8 cellular contexts compared by ENCODE assay signal in genomic region chr1:28506907-28507246, GRCh38. TPM values are rescaled to one million over a fixed set of nuclear protein-coding genes. Genes with fewer than 3 reads are reported as not detected.
A peak's percentile ranks its signal among the peaks of the same experiment; 100 is the strongest.
DNase-seq lines count a peak whose midpoint lies in the region; ATAC-seq and TF ChIP-seq lines count a peak whose summit lies in the region.

No MANE protein-coding gene starts in this region.

- H3K27ac Mint-ChIP-seq in activated CD4-positive, alpha-beta T cell treated with anti-CD3 and anti-CD28 coated beads for 36 hours: peak overlapping the region; percentile 99
- peak overlapping the region; percentile 99 for H3K27ac Mint-ChIP-seq in activated T-helper 2 cell treated with anti-CD3 and anti-CD28 coated beads, Interferon-gamma antibody, Interleukin-2, Interleukin-4, amounts not matched to agents 10 μg/mL and 5 μg/mL and 100 μg/mL, durations not matched to agents 14 hours and 24 hours and 36 hours

- H3K27ac ChIP-seq in temporal lobe (ENCODE audit: low read depth, low read length): peak overlapping the region; percentile 27

- H3K4me1 Mint-ChIP-seq in activated CD4-positive, alpha-beta T cell treated with anti-CD3 and anti-CD28 coated beads for 36 hours: peaks cover 29% of the 10 kb centered on the region
- peaks cover 28% of the 10 kb centered on the region for H3K4me1 Mint-ChIP-seq in activated T-helper 2 cell treated with anti-CD3 and anti-CD28 coated beads, Interferon-gamma antibody, Interleukin-2, Interleukin-4, amounts not matched to agents 10 μg/mL and 5 μg/mL and 100 μg/mL, durations not matched to agents 14 hours and 24 hours and 36 hours (ENCODE audit: low read depth)

- H3K27me3 Mint-ChIP-seq in activated CD4-positive, alpha-beta T cell treated with anti-CD3 and anti-CD28 coated beads for 36 hours: peaks cover 1% of the 10 kb centered on the region
- H3K27me3 Mint-ChIP-seq in activated T-helper 2 cell treated with anti-CD3 and anti-CD28 coated beads, Interferon-gamma antibody, Interleukin-2, Interleukin-4, amounts not matched to agents 10 μg/mL and 5 μg/mL and 100 μg/mL, durations not matched to agents 14 hours and 24 hours and 36 hours (ENCODE audit: low read depth): no peaks in the 10 kb centered on the region

- no peak for TF ChIP-seq CTCF in kidney epithelial cell (IDR thresholded peaks at IDR 0.05; ENCODE audit: insufficient read depth, low read length, poor library complexity, severe bottlenecking)
- no peak for TF ChIP-seq CTCF in GM10266 (IDR thresholded peaks at IDR 0.05; ENCODE audit: control insufficient read depth, insufficient read depth, low read depth, missing control alignments)

- DNase-seq in activated CD4-positive, alpha-beta T cell treated with anti-CD3 and anti-CD28 coated beads for 36 hours: no peak
- no peak for DNase-seq in activated CD4-positive, alpha-beta T cell treated with anti-CD3 and anti-CD28 coated beads for 1 hour
- no peak for DNase-seq in activated T-helper 2 cell treated with anti-CD3 and anti-CD28 coated beads, Interferon-gamma antibody, Interleukin-2, Interleukin-4, amounts not matched to agents 10 μg/mL and 5 μg/mL and 100 μg/mL, durations not matched to agents 14 hours and 24 hours and 36 hours (ENCODE audit: low spot score)
- DNase-seq in kidney epithelial cell (ENCODE audit: low read depth): no peak
- DNase-seq in GM10266 (ENCODE audit: extremely low spot score): no peak
- DNase-seq in GM19238 (ENCODE audit: insufficient read length, low spot score): no peak

- POLR2A ChIA-PET in activated CD4-positive, alpha-beta T cell treated with anti-CD3 and anti-CD28 coated beads for 36 hours (lab: Charles Lee): interaction anchor here (0.6 to 6.5 kb wide), 8 partner anchors 32 to 258 kb away, joined by 3 to 86 read pairs (median 6); partner anchors contain the start of genes MED18 and RNU11

- CTCF ChIA-PET in activated CD4-positive, alpha-beta T cell treated with anti-CD3 and anti-CD28 coated beads for 36 hours (lab: Charles Lee): no interaction called here

- peaks cover 61% of the 10 kb centered on the region for H3K36me3 Mint-ChIP-seq in activated CD4-positive, alpha-beta T cell treated with anti-CD3 and anti-CD28 coated beads for 36 hours (ENCODE audit: low read depth)
- H3K36me3 Mint-ChIP-seq in activated T-helper 2 cell treated with anti-CD3 and anti-CD28 coated beads, Interferon-gamma antibody, Interleukin-2, Interleukin-4, amounts not matched to agents 10 μg/mL and 5 μg/mL and 100 μg/mL, durations not matched to agents 14 hours and 24 hours and 36 hours (ENCODE audit: low read depth): peaks cover 68% of the 10 kb centered on the region

- H3K27me3 ChIP-seq in kidney epithelial cell (ENCODE audit: control insufficient read depth, insufficient read depth, low read length): no peaks in the 10 kb centered on the region

- peak overlapping the region; percentile 98 for H3K4me3 Mint-ChIP-seq in activated CD4-positive, alpha-beta T cell treated with anti-CD3 and anti-CD28 coated beads for 36 hours
- peak overlapping the region; percentile 100 for H3K4me3 Mint-ChIP-seq in activated T-helper 2 cell treated with anti-CD3 and anti-CD28 coated beads, Interferon-gamma antibody, Interleukin-2, Interleukin-4, amounts not matched to agents 10 μg/mL and 5 μg/mL and 100 μg/mL, durations not matched to agents 14 hours and 24 hours and 36 hours (ENCODE audit: low read depth)

- no peaks in the 10 kb centered on the region for H3K9me3 Mint-ChIP-seq in activated CD4-positive, alpha-beta T cell treated with anti-CD3 and anti-CD28 coated beads for 36 hours (ENCODE audit: low read depth)
- H3K9me3 Mint-ChIP-seq in activated T-helper 2 cell treated with anti-CD3 and anti-CD28 coated beads, Interferon-gamma antibody, Interleukin-2, Interleukin-4, amounts not matched to agents 10 μg/mL and 5 μg/mL and 100 μg/mL, durations not matched to agents 14 hours and 24 hours and 36 hours: no peaks in the 10 kb centered on the region

- ATAC-seq in activated CD4-positive, alpha-beta T cell treated with anti-CD3 and anti-CD28 coated beads for 36 hours: no peak
- ATAC-seq in HG03097 (IDR thresholded peaks at IDR 0.05; ENCODE audit: low FRiP score, unreplicated experiment): no peak

- H3K36me3 ChIP-seq in kidney epithelial cell (ENCODE audit: control insufficient read depth, insufficient read depth, low read length): peaks cover 5% of the 10 kb centered on the region

- H3K4me3 ChIP-seq in kidney epithelial cell (ENCODE audit: low read depth, low read length): peak overlapping the region; percentile 81

- intact Hi-C loops in activated CD4-positive, alpha-beta T cell treated with anti-CD3 and anti-CD28 coated beads for 36 hours (cut with DNase I, micrococcal nuclease): loop anchor here (1.0 to 5.0 kb wide), 3 partner anchors 141 to 248 kb away; partner anchors contain the start of genes MED18 (in 1 of the 2), RNU11 (in 1 of the 2) and SESN2 (in 1 of the 2)
- intact Hi-C loops in activated T-helper 2 cell treated with anti-CD3 and anti-CD28 coated beads, Interferon-gamma antibody, Interleukin-2, Interleukin-4, amounts not matched to agents 10 μg/mL and 5 μg/mL and 100 μg/mL, durations not matched to agents 14 hours and 24 hours and 36 hours (cut with micrococcal nuclease): loop anchor here (5.0 kb wide), 1 partner anchor 260 kb away; no protein-coding TSS in a partner anchor

RNA-seq across cellular contexts. Expression of gene RCC1, which starts 1.0 kb away (rescaled TPM):
- total RNA-seq in activated CD4-positive, alpha-beta T cell treated with anti-CD3 and anti-CD28 coated beads for 36 hours: 100 to 1,000 TPM; 103 to 107 TPM
- total RNA-seq in activated T-helper 2 cell treated with anti-CD3 and anti-CD28 coated beads, Interferon-gamma antibody, Interleukin-2, Interleukin-4, amounts not matched to agents 10 μg/mL and 5 μg/mL and 100 μg/mL, durations not matched to agents 14 hours and 24 hours and 36 hours: 128 and 136 TPM in 2 replicates
- total RNA-seq in kidney epithelial cell: 37.6 and 45.2 TPM in 2 replicates
- total RNA-seq in temporal lobe: 11.1 TPM

RNA-seq across cellular contexts. Expression of gene TRNAU1AP, which starts 46.0 kb away (rescaled TPM):
- 10 to 100 TPM; 50.7 to 60.2 TPM for total RNA-seq in activated CD4-positive, alpha-beta T cell treated with anti-CD3 and anti-CD28 coated beads for 36 hours
- total RNA-seq in activated T-helper 2 cell treated with anti-CD3 and anti-CD28 coated beads, Interferon-gamma antibody, Interleukin-2, Interleukin-4, amounts not matched to agents 10 μg/mL and 5 μg/mL and 100 μg/mL, durations not matched to agents 14 hours and 24 hours and 36 hours: 49.4 and 55.4 TPM in 2 replicates
- total RNA-seq in kidney epithelial cell: 11.9 and 20.1 TPM in 2 replicates
- 22.9 TPM for total RNA-seq in temporal lobe
